In the genomic region with DNA sequence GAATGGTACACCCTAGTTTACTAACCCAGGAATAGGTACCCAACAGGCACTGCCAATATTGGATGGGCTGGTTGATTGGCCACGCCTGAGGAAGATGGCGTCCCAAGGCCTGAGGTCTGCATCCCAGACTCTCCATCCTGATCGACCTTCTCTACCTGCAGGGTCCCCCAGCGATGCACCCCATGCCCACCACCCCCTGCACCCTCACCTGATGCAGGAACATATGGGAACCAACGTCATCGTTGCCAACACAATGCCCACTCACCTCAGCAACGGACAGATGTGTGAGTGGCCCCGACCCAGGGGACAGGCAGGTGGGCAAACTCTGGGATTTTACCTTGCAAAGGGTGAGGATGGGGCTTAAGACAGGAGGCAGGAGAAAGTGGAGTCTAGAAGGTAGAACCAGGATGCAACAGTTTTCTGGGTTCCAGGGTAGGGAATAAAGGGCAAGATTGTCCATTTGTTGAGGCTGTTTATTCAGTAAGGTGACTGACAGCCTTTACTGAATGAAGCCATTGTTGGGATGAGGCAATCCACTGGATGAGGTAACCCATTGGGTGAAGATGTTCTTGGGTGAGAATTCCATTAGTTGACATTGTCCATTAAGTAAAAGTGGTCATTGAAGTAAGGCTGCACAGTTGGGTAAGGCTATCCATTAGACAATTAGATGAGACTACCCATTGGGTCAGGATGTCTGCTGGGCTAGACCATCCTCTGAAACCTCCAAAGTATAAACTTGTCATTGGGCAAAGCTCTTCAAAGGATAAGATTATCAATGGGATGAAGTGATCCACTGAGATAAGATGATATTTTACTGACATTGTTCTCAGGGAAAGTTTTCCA, we compare ENCODE assay signal across 33 cellular contexts.
"Had no signal": no experiment of that assay in that cellular context is flagged by ENCODE, and none has a peak within 500 bp of the region (broad histone marks: within the 10 kb centered on the region; RNA-seq: fewer than 3 reads in every experiment).

No MANE protein-coding gene starts in this region.

- H3K27ac ChIP-seq: cardiac muscle cell, coronary artery, heart left ventricle, left lung, neutrophil, skin epidermis, thoracic aorta, vagina, WERI-Rb-1 had no signal

- ATAC-seq: effector memory CD8-positive, alpha-beta T cell; esophagus mucosa; heart left ventricle; left lung; mucosa of descending colon; sciatic nerve; stimulated activated naive CD8-positive, alpha-beta T cell treated with anti-CD3 and anti-CD28 coated beads, Interleukin-15, Interleukin-2, amounts not matched to agents 100 U/mL and 50 U/mL, for 24 hours; T-helper 17 cell had no signal

- FAIRE-seq: endothelial cell of umbilical vein, islet of Langerhans had no signal

- H3K4me1 ChIP-seq: heart left ventricle, left lung, vagina had no signal

- H3K36me3 ChIP-seq: cardiac muscle cell, heart left ventricle, left lung, neutrophil, thoracic aorta, vagina, WERI-Rb-1 had no signal

- H3K9me3 ChIP-seq: heart left ventricle, left lung, mucosa of descending colon, neutrophil, thoracic aorta, vagina had no signal

- DNase-seq: activated CD4-positive, alpha-beta memory T cell treated with anti-CD3 and anti-CD28 coated beads for 36 hours; activated CD4-positive, alpha-beta T cell treated with anti-CD3 and anti-CD28 coated beads, Interleukin-2, amount 10 ng/mL, durations not matched to agents 24 days and 14 days; activated CD4-positive, CD25-positive, alpha-beta regulatory T cell treated with anti-CD3 and anti-CD28 coated beads, Interleukin-2, amount 50 U/mL, for 72 hours; activated CD8-positive, alpha-beta memory T cell treated with anti-CD3 and anti-CD28 coated beads, Interleukin-2, amount 50 U/mL, for 48 hours; activated gamma-delta T cell; activated naive CD4-positive, alpha-beta T cell treated with anti-CD3 and anti-CD28 coated beads, Interleukin-2, amount 50 U/mL, for 16 hours; activated T-cell treated with anti-CD3 and anti-CD28 coated beads, Interleukin-2, amount 50 U/mL, for 24 hours; amygdala; cerebellar nuclear complex; effector memory CD8-positive, alpha-beta T cell; foreskin fibroblast; left lung; mucosa of descending colon; nephron progenitor cell; stimulated activated CD4-positive, alpha-beta T cell treated with anti-CD3 and anti-CD28 coated beads, Interleukin-12 subunit alpha, Interleukin-12 subunit beta, amount 100 ng/mL, for 4 hours; stimulated activated CD4-positive, alpha-beta T cell treated with anti-CD3 and anti-CD28 coated beads, Interleukin-4, amount 100 ng/mL, for 1 hour; stimulated activated naive CD8-positive, alpha-beta T cell treated with anti-CD3 and anti-CD28 coated beads, Interleukin-15, Interleukin-2, amounts not matched to agents 100 U/mL and 50 U/mL, for 24 hours; SW 1271; T-helper 17 cell; T1000; WERI-Rb-1 had no signal

- H3K4me3 ChIP-seq: cardiac muscle cell, coronary artery, heart left ventricle, left lung, lung, mucosa of descending colon, skin epidermis, thoracic aorta, vagina had no signal

- H3K27me3 ChIP-seq: vagina had no signal
